In the genomic region with DNA sequence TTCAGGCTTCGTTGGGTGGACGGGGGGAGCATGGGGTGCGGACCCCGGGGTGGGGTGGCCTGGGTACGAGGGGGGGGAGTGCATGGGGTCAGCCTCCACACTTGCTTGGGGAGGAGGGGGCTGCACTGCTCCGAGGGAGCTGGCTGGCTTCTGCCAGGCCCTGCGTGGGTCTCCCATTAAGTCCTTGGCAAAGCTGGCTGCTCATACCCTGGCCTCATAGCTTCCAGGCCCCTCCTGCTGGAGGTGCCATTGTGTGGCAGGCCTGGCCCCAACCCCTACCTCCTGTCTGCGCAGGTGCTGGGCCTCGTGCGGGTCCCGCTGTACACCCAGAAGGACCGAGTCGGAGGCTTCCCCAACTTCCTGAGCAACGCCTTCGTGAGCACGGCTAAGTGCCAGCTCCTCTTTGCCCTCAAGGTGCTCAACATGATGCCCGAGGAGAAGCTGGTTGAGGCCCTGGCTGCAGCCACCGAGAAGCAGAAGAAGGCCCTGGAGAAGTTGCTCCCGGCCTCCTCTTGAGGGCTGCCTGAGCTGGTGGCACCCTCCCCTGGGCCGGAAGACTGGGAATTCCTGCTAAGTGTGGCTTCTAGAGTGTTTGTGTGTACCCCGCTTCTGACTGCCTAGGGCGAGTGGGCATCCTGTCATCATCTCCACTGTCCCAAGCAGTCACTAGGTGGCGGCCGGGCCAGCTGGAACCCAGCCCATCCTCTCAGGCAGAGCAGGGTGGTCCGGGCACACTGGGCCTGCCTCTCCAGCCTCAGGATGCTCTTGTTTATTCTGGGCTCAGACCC, we compare ENCODE assay signal across 8 cellular contexts. TPM values are rescaled to one million over a fixed set of nuclear protein-coding genes. Genes with fewer than 3 reads are reported as not detected.
DNase-seq lines count a peak whose midpoint lies in the region; ATAC-seq and TF ChIP-seq lines count a peak whose summit lies in the region.

No MANE protein-coding gene starts in this region.

- H3K4me1 ChIP-seq in Loucy (ENCODE audit: insufficient read depth, low read length, poor library complexity, severe bottlenecking): no peaks in the 10 kb centered on the region

- H3K4me3 Mint-ChIP-seq in mesothelial cell of epicardium: peak overlapping the region; percentile 77

- no peaks in the 10 kb centered on the region; the same call in 1 of the 2 replicates for H3K9me3 ChIP-seq in AG04450 (ENCODE audit: control insufficient read depth, insufficient read depth, low read length)
- H3K9me3 ChIP-seq in Loucy (ENCODE audit: insufficient read depth, low read depth, low read length): no peaks in the 10 kb centered on the region

- no peaks in the 10 kb centered on the region for H3K9me3 Mint-ChIP-seq in mesothelial cell of epicardium

- H3K4me3 ChIP-seq in AG04450 (ENCODE audit: low read depth, low read length) (peak overlapping the region; percentile 95), Loucy (ENCODE audit: low read length, poor library complexity, severe bottlenecking) (peak overlapping the region; percentile 77), coronary artery (peak overlapping the region; percentile 100)

- H3F3A ChIP-seq in Loucy (ENCODE audit: low read depth): no peaks in the 10 kb centered on the region

- peaks cover 3% of the 10 kb centered on the region for H3K4me1 Mint-ChIP-seq in mesothelial cell of epicardium

- peaks cover 11% of the 10 kb centered on the region for H3K36me3 Mint-ChIP-seq in mesothelial cell of epicardium

- H3K27me3 Mint-ChIP-seq in mesothelial cell of epicardium (ENCODE audit: low read depth): no peaks in the 10 kb centered on the region

- ATAC-seq in HG03139 (IDR thresholded peaks at IDR 0.05; ENCODE audit: unreplicated experiment): no peak
- no peak for ATAC-seq in HG02642 (IDR thresholded peaks at IDR 0.05; ENCODE audit: poor library complexity, unreplicated experiment)
- no peak for ATAC-seq in HG02981 (IDR thresholded peaks at IDR 0.05; ENCODE audit: unreplicated experiment)

- H3K27ac ChIP-seq in AG04450 (ENCODE audit: low read depth, low read length): peak overlapping the region; percentile 22
- peak overlapping the region; percentile 80 to 96 for H3K27ac ChIP-seq in coronary artery

- no peak overlapping the region for H2AFZ ChIP-seq in Loucy (ENCODE audit: low read length)

- H3K9ac ChIP-seq in Loucy (ENCODE audit: low read depth, low read length, poor library complexity, severe bottlenecking): peak overlapping the region; percentile 75

- H3K4me2 ChIP-seq in Loucy (ENCODE audit: low read depth, low read length, poor library complexity, severe bottlenecking): peak overlapping the region; percentile 51

- no peaks in the 10 kb centered on the region for H3K36me3 ChIP-seq in Loucy (ENCODE audit: insufficient read depth, low read length)

- TF ChIP-seq CTCF in AG04450 (IDR thresholded peaks at IDR 0.05; ENCODE audit: low read depth, low read length) (no peak), Loucy (conservative IDR thresholded peaks at IDR 0.05; ENCODE audit: low read length) (no peak), coronary artery (IDR thresholded peaks at IDR 0.05) (no peak), mesothelial cell of epicardium (IDR thresholded peaks at IDR 0.05; ENCODE audit: unreplicated experiment) (no peak)

- H3K9me2 ChIP-seq in Loucy (replicated peaks; ENCODE audit: low read depth, low read length): no peaks in the 10 kb centered on the region

- H4K20me1 ChIP-seq in Loucy (ENCODE audit: insufficient read depth, low read length, poor library complexity, severe bottlenecking): no peaks in the 10 kb centered on the region

- POLR2A ChIA-PET in AG04450 (lab: Yijun Ruan, JAX): interaction anchor here (0.6 to 0.9 kb wide), 3 partner anchors 11 to 196 kb away, joined by 3 to 4 read pairs (median 4); no protein-coding TSS in a partner anchor

- peak overlapping the region; percentile 87 for H3K27ac Mint-ChIP-seq in mesothelial cell of epicardium

- DNase-seq in AG04450 (ENCODE audit: low read depth, low spot score): no peak
- DNase-seq in coronary artery (ENCODE audit: low spot score): no peak
- DNase-seq in mesothelial cell of epicardium (ENCODE audit: low spot score in 2 of 2, unreplicated experiment in 2 of 2): no peak
- no peak for DNase-seq in T1000 (lab: John Stamatoyannopoulos, UW)

- H3K27me3 ChIP-seq in AG04450 (ENCODE audit: control insufficient read depth, insufficient read depth, low read length) (no peaks in the 10 kb centered on the region), Loucy (ENCODE audit: insufficient read depth, low read length, poor library complexity, severe bottlenecking) (no peaks in the 10 kb centered on the region)

- H3K79me2 ChIP-seq in Loucy (ENCODE audit: insufficient read depth, low read length): peaks cover 5% of the 10 kb centered on the region; the same call in 1 of the 2 replicates

- CTCF ChIA-PET in AG04450 (lab: Charles Lee): interaction anchor here (0.8 to 1.6 kb wide), 3 partner anchors 12 to 262 kb away, joined by 3 to 4 read pairs (median 3); no protein-coding TSS in a partner anchor

RNA-seq across cellular contexts. Expression of a gene that starts 1.5 kb away (rescaled TPM):
- 25.2 and 29.3 TPM in 2 replicates for polyA plus RNA-seq in AG04450 (2011; rRNA removed)
- 5.9 and 7.2 TPM in 2 replicates for polyA minus RNA-seq in AG04450 (2011; rRNA and poly(A)+ RNA removed)
- total RNA-seq in mesothelial cell of epicardium: 28.4 to 33.0 TPM (median 31.1 TPM) in 3 replicates

RNA-seq across cellular contexts. Expression of a gene that starts 39.2 kb away (rescaled TPM):
- 14.0 and 15.0 TPM in 2 replicates for polyA plus RNA-seq in AG04450 (2011; rRNA removed)
- 26.1 and 38.9 TPM in 2 replicates for polyA minus RNA-seq in AG04450 (2011; rRNA and poly(A)+ RNA removed)
- total RNA-seq in mesothelial cell of epicardium: 42.5 to 46.6 TPM (median 45.8 TPM) in 3 replicates

RNA-seq across cellular contexts. Expression of a gene that starts 39.5 kb away (rescaled TPM):
- 0.89 and 1.6 TPM in 2 replicates for polyA plus RNA-seq in AG04450 (2011; rRNA removed)
- polyA minus RNA-seq in AG04450 (2011; rRNA and poly(A)+ RNA removed): 0.78 and 1.7 TPM in 2 replicates
- 0.45 to 0.84 TPM (median 0.49 TPM) in 3 replicates for total RNA-seq in mesothelial cell of epicardium
